ENCODE assay signal across 8 cellular contexts in the genomic region with DNA sequence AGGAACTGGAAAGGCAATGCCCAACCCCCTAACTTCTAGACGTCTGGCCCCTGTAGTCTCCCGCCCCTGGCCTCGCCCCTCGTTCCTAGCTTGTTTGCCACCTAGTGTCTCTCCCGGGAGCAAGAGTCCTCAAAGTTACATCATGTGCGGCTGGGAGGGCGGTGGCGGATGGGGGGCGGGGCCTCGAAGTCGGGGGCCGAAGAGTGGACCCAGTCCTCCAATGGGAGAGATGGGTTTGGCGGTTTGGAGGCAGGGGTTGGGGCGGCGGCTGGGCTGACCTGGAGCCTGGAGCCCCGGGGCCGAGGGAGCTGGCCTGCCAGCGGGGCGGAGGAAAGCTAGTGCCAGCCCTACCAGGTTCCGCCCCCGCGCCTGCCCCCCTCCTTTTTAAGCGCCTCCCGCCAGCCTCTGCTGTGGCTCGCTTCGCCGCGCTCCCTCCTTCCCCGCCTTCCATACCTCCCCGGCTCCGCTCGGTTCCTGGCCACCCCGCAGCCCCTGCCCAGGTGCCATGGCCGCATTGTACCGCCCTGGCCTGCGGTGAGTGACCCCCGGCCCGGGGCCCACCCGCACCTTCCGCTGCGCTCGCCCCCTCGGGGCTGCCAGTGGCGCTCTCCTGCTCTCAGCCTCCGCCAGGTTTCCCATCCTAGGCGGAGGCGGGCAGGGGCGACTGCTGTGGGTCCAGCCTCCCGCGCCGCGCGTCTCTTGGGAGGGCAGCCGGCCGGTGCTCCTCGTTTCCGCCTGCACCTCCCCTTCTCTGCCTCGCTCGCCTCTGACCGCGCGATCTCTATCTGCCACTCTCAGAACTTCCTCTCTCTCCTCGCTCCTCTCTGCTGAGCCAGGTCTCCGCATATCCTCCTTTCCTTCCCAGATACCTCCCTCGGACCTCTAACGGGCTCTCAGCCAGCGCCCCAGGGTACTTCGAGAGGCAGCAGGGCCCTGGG. TPM values are rescaled to one million over a fixed set of nuclear protein-coding genes. Genes with fewer than 3 reads are reported as not detected.
DNase-seq lines count a peak whose midpoint lies in the region; ATAC-seq and TF ChIP-seq lines count a peak whose summit lies in the region.

Gene PCK2 (plus strand): TSS at position 411 of the 938 bp plus-strand sequence. CDS start 95 bp downstream, at position 506.

- DNase-seq in ELF-1 (ENCODE audit: low read depth, low spot score) (peak; percentile 94), HCT116 (ENCODE audit: low read depth, low spot score) (peak; percentile 85), MV-4-11 (lab: John Stamatoyannopoulos, UW) (peak; percentile 91), SK-N-SH (peak; percentile 97), glutamatergic neuron (peak; percentile 89), ovary (peak; percentile 75 to 88 (median 81)), tibial artery (peak; percentile 96 to 98)

- TF ChIP-seq EP300 in SK-N-SH (IDR thresholded peaks at IDR 0.05; ENCODE audit: borderline replicate concordance in 1 of 2, low read depth in 1 of 2, low read length in 1 of 2) (0 out of 4 replicates have a peak, but pooled peaks of 1 of the 2 experiments have one; percentile 10), ovary (IDR thresholded peaks at IDR 0.05) (no peak)

- H3K36me3 Mint-ChIP-seq in activated naive CD4-positive, alpha-beta T cell treated with anti-CD3 and anti-CD28 coated beads, Interleukin-2, amount 50 U/mL, for 24 hours = peaks cover 3% of the 10 kb centered on the region
- H3K36me3 Mint-ChIP-seq in glutamatergic neuron (ENCODE audit: unreplicated experiment) = no peaks in the 10 kb centered on the region

- H3K9me3 Mint-ChIP-seq in activated naive CD4-positive, alpha-beta T cell treated with anti-CD3 and anti-CD28 coated beads, Interleukin-2, amount 50 U/mL, for 24 hours = no peaks in the 10 kb centered on the region
- H3K9me3 Mint-ChIP-seq in glutamatergic neuron (ENCODE audit: unreplicated experiment) = peaks cover 12% of the 10 kb centered on the region

- peak within 1 kb of the TSS; percentile 32 for H2AFZ ChIP-seq in HCT116 (ENCODE audit: low read depth, low read length, poor library complexity, severe bottlenecking)
- peak within 1 kb of the TSS; percentile 91 for H2AFZ ChIP-seq in SK-N-SH (ENCODE audit: low read depth)

- no peaks in the 10 kb centered on the region for H3K27me3 Mint-ChIP-seq in activated naive CD4-positive, alpha-beta T cell treated with anti-CD3 and anti-CD28 coated beads, Interleukin-2, amount 50 U/mL, for 24 hours
- H3K27me3 Mint-ChIP-seq in glutamatergic neuron (ENCODE audit: unreplicated experiment) = peaks cover 14% of the 10 kb centered on the region

- no peaks in the 10 kb centered on the region for H3K27me3 ChIP-seq in HCT116 (ENCODE audit: insufficient read depth, low read length)
- H3K27me3 ChIP-seq in SK-N-SH (ENCODE audit: insufficient read depth) = no peaks in the 10 kb centered on the region
- no peaks in the 10 kb centered on the region for H3K27me3 ChIP-seq in ovary
- H3K27me3 ChIP-seq in tibial artery = no peaks in the 10 kb centered on the region

- intact Hi-C loops in HCT116 (cut with micrococcal nuclease) = loop anchor here (1.0 to 10.0 kb wide), 2 partner anchors 20 to 109 kb away; partner anchors contain the start of genes DCAF11, DHRS4L2 and NRL
- intact Hi-C loops in ovary (cut with DNase I) = loop anchor here in 1 of 4 donors (10.0 kb wide), 1 partner anchor 109 kb away; the partner anchor contains the start of gene DHRS4L2
- intact Hi-C loops in tibial artery (cut with DNase I; ENCODE audit: low total_unique reads) = loop anchor here (5.0 kb wide), 1 partner anchor 37 kb away; no protein-coding TSS in a partner anchor

- peak within 1 kb of the TSS; percentile 87 for H3K27ac ChIP-seq in HCT116 (ENCODE audit: low read depth, low read length)
- peak within 1 kb of the TSS; percentile 73 to 93 for H3K27ac ChIP-seq in SK-N-SH (ENCODE audit: low read depth in 2 of 2, low read length in 1 of 2)
- peak within 1 kb of the TSS; percentile 40 to 46 for H3K27ac ChIP-seq in ovary
- H3K27ac ChIP-seq in tibial artery = peak within 1 kb of the TSS; percentile 97 to 99

- H3K4me2 ChIP-seq in HCT116 (ENCODE audit: low read length) (peak within 1 kb of the TSS; percentile 87), SK-N-SH (peak within 1 kb of the TSS; percentile 100)

- peaks cover 41% of the 10 kb centered on the region for H3K4me1 Mint-ChIP-seq in activated naive CD4-positive, alpha-beta T cell treated with anti-CD3 and anti-CD28 coated beads, Interleukin-2, amount 50 U/mL, for 24 hours
- peaks cover 29% of the 10 kb centered on the region for H3K4me1 Mint-ChIP-seq in glutamatergic neuron (ENCODE audit: low read depth, unreplicated experiment)

- H3K9ac ChIP-seq in HCT116 (ENCODE audit: low read length) (peak within 1 kb of the TSS; percentile 84), SK-N-SH (peak within 1 kb of the TSS; percentile 92)

- H3K9me3 ChIP-seq in HCT116 (ENCODE audit: control insufficient read depth in 1 of 2, insufficient read depth in 1 of 2, low read depth in 1 of 2, low read length in 2 of 2) (no peaks in the 10 kb centered on the region), SK-N-SH (no peaks in the 10 kb centered on the region), ovary (no peaks in the 10 kb centered on the region), tibial artery (no peaks in the 10 kb centered on the region)

- TF ChIP-seq CTCF in HCT116 (IDR thresholded peaks at IDR 0.05 in 2 of 3, conservative IDR thresholded peaks at IDR 0.05 in 1 of 3; ENCODE audit: borderline replicate concordance in 1 of 3, insufficient read depth in 1 of 3, low read depth in 2 of 3, low read length in 2 of 3) = no peak
- 0 out of 2 replicates have a peak, but pooled peaks have one; percentile 6 for TF ChIP-seq CTCF in SK-N-SH (IDR thresholded peaks at IDR 0.05)
- no peak for TF ChIP-seq CTCF in glutamatergic neuron (IDR thresholded peaks at IDR 0.05; ENCODE audit: partially characterized antibody, unreplicated experiment)
- TF ChIP-seq CTCF in ovary (IDR thresholded peaks at IDR 0.05) = peak in 1 of 3 donors; percentile 52
- peak in 1 of 2 experiments; percentile 27 for TF ChIP-seq CTCF in tibial artery (IDR thresholded peaks at IDR 0.05)

- peak; percentile 98 for TF ChIP-seq POLR2A in HCT116 (IDR thresholded peaks at IDR 0.05; ENCODE audit: borderline replicate concordance, extremely low read depth, insufficient read depth, insufficient read length)
- peak; percentile 48 for TF ChIP-seq POLR2A in ovary (IDR thresholded peaks at IDR 0.05)

- H3K9me2 ChIP-seq in HCT116 (ENCODE audit: insufficient read depth) = no peaks in the 10 kb centered on the region
- H3K9me2 ChIP-seq in SK-N-SH = no peaks in the 10 kb centered on the region

- H3K79me2 ChIP-seq in HCT116 (ENCODE audit: insufficient read depth, low read length) (peaks cover 7% of the 10 kb centered on the region; the same call in 1 of the 2 replicates), SK-N-SH (ENCODE audit: insufficient read depth) (peaks cover 16% of the 10 kb centered on the region)

- BruUV-seq in HCT116 (replicated peaks; lab: Mats Ljungman, UMichigan) = TSS peak; percentile 63

- H3K4me1 ChIP-seq in HCT116 (ENCODE audit: control insufficient read depth in 1 of 2, insufficient read depth in 2 of 2, low read length in 2 of 2) = peaks cover 15 to 22% of the 10 kb centered on the region in 2 experiments
- H3K4me1 ChIP-seq in SK-N-SH (ENCODE audit: control insufficient read depth in 1 of 2, insufficient read depth in 2 of 2, low read depth in 1 of 2, low read length in 1 of 2) = peaks cover 12 to 19% of the 10 kb centered on the region in 2 experiments; a peak in 2 of 4 replicates
- H3K4me1 ChIP-seq in ovary (ENCODE audit: insufficient read depth) = peaks cover 3% of the 10 kb centered on the region
- peaks cover 0 to 23% (median 19%) of the 10 kb centered on the region in 4 donors for H3K4me1 ChIP-seq in tibial artery

- CTCF ChIA-PET in HCT116 (lab: Charles Lee) (interaction anchor here (0.8 to 6.3 kb wide), 8 partner anchors 9 to 505 kb away, joined by 3 to 149 read pairs (median 8); partner anchors contain the start of genes IRF9 and RNF31), SK-N-SH (lab: Yijun Ruan, JAX) (interaction anchor here (0.7 to 25.4 kb wide), 9 partner anchors 12 to 296 kb away, joined by 3 to 1159 read pairs (median 6); partner anchors contain the start of genes CARMIL3, CPNE6, DCAF11 and IRF9)

- no peak for TF ChIP-seq RAD21 in HCT116 (IDR thresholded peaks at IDR 0.05; ENCODE audit: low read depth)
- no peak for TF ChIP-seq RAD21 in SK-N-SH (IDR thresholded peaks at IDR 0.05; ENCODE audit: low read length)

- 2% methylated on average over 58 of the region's 68 CpGs for WGBS in SK-N-SH (ENCODE audit: low lambda C conversion rate)
- 1% methylated on average over 62 to 68 of the region's 68 CpGs for WGBS in ovary, 3 donors

- ATAC-seq in HCT116 = peak; percentile 91

- no peaks in the 10 kb centered on the region for H3K36me3 ChIP-seq in HCT116 (ENCODE audit: control insufficient read depth in 1 of 2, insufficient read depth in 2 of 2, low read length in 2 of 2)
- peaks cover 0 to 3% of the 10 kb centered on the region in 2 experiments for H3K36me3 ChIP-seq in SK-N-SH (replicated peaks in 1 of 2; ENCODE audit: control insufficient read depth in 1 of 2, insufficient read depth in 2 of 2, low read length in 1 of 2)
- no peaks in the 10 kb centered on the region for H3K36me3 ChIP-seq in ovary
- H3K36me3 ChIP-seq in tibial artery = peaks cover 0 to 13% (median 13%) of the 10 kb centered on the region in 3 donors

- H3K4me3 Mint-ChIP-seq in activated naive CD4-positive, alpha-beta T cell treated with anti-CD3 and anti-CD28 coated beads, Interleukin-2, amount 50 U/mL, for 24 hours = peak within 1 kb of the TSS; percentile 99
- peak within 1 kb of the TSS; percentile 100 for H3K4me3 Mint-ChIP-seq in glutamatergic neuron (ENCODE audit: unreplicated experiment)

- peak within 1 kb of the TSS; percentile 94 to 96 for H3K4me3 ChIP-seq in HCT116 (replicated peaks in 1 of 2; ENCODE audit: low read depth in 1 of 2, low read length in 2 of 2)
- H3K4me3 ChIP-seq in SK-N-SH (ENCODE audit: low read depth in 2 of 2, low read length in 1 of 2) = peak within 1 kb of the TSS; percentile 80 to 92
- peak within 1 kb of the TSS; percentile 63 for H3K4me3 ChIP-seq in ovary
- peak within 1 kb of the TSS; percentile 91 to 94 for H3K4me3 ChIP-seq in tibial artery

- RAD21 ChIA-PET in HCT116 (lab: Charles Lee; ENCODE audit: low non-redundant PET in 1 of 2, low total read pairs in 2 of 2, uncharacterized antibody in 2 of 2, unreplicated experiment in 2 of 2) = interaction anchor here (0.9 to 4.6 kb wide), 4 partner anchors 14 to 36 kb away, joined by 6 to 35 read pairs (median 7); no protein-coding TSS in a partner anchor

- H3K27ac Mint-ChIP-seq in activated naive CD4-positive, alpha-beta T cell treated with anti-CD3 and anti-CD28 coated beads, Interleukin-2, amount 50 U/mL, for 24 hours = peak within 1 kb of the TSS; percentile 100
- peak within 1 kb of the TSS; percentile 98 for H3K27ac Mint-ChIP-seq in glutamatergic neuron (ENCODE audit: unreplicated experiment)

- H3F3A ChIP-seq in SK-N-SH (replicated peaks; ENCODE audit: insufficient read depth) = peaks cover 3% of the 10 kb centered on the region

- POLR2A ChIA-PET in HCT116 (lab: Charles Lee) (interaction anchor here (0.6 to 4.5 kb wide), 29 partner anchors 9 to 999 kb away, joined by 3 to 49 read pairs (median 5); partner anchors contain the start of genes ACIN1, C14orf119, CARMIL3 and CHMP4A), SK-N-SH (lab: Yijun Ruan, JAX) (interaction anchor here (0.6 to 6.2 kb wide), 12 partner anchors 10 to 128 kb away, joined by 3 to 46 read pairs (median 9); partner anchors contain the start of genes CARMIL3, DCAF11, NRL and PSME2)

- no peaks in the 10 kb centered on the region for H4K20me1 ChIP-seq in HCT116 (ENCODE audit: insufficient read depth)
- no peaks in the 10 kb centered on the region for H4K20me1 ChIP-seq in SK-N-SH (ENCODE audit: insufficient read depth)

RNA-seq across cellular contexts. Expression of gene PCK2, which starts in this region (rescaled TPM):
- 94.1 TPM for total RNA-seq in HCT116 (2021; ENCODE audit: unreplicated experiment)
- 137 and 142 TPM in 2 replicates for polyA plus RNA-seq in HCT116 (2012)
- 16.2 and 16.6 TPM in 2 replicates for polyA plus RNA-seq in SK-N-SH (2012; rRNA removed)
- polyA plus RNA-seq in SK-N-SH (2012; cell fraction: cytosol; rRNA removed) = 6.7 and 10.9 TPM in 2 replicates
- 21.2 and 23.0 TPM in 2 replicates for polyA plus RNA-seq in SK-N-SH (2012; cell fraction: nucleus; rRNA removed)
- total RNA-seq in glutamatergic neuron (ENCODE audit: unreplicated experiment) = 99.9 TPM
- 10 to 100 TPM in 1 of 7 donors, 1 to 10 TPM in 6; 2.4 to 66.8 (median 5.4) TPM for total RNA-seq in ovary
- polyA plus RNA-seq in ovary = 1 to 10 TPM; 3.1 to 5.6 TPM

Comparison
In these comparisons a context has a peak if more than half of its experiments do, and no peak if none do; other contexts are left out.
1. Peak in every context shown above with its lines: DNase-seq, ATAC-seq, H3K4me3 ChIP-seq and H3K27ac ChIP-seq.
2. H3K27ac ChIP-seq: peak in every context shown above with its lines; median percentile 98 in tibial artery; 87 in HCT116; 83 in SK-N-SH; 43 in ovary.